7 cellular contexts compared by ENCODE assay signal in the genomic region with DNA sequence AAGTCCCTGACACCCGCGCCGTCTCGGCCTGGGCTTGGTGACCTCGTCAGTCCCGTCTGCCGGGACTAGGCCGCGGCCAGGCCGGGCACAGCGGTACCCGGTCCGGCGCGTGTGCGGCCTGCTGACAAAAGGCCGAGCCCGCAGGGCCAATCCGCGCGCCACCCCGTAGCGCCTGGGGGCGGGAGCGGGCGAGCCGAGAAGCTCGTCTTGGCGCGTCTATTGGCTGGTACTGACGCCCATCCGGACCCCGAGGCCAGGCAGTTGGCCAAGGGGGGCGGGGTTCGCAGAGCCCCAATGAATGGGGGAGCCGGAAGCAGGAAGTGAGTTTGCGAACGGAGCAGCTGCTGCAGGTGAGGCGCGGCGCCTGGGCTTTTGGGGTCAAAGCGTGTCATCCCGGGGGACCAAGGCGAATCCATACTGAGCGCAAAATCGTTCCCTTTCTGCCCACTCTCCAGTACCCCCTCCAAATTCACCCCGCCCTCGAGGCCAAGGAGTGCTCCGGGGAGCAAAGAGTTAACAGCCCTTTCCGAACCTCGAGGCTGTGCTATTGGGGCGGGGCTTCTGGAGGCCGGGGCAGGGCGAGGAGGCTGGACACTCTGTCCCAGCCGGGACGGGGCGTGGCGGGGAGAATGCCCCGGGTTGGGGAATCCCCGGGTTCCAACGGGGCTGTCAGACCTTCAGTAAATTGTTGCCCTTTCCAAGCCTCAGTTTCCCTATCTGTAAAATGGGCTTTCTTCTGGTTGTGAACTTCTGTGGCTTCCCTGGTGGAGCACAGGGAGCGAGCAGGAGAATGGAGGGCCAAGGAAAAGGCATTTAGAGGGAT. TPM values are rescaled to one million over a fixed set of nuclear protein-coding genes. Genes with fewer than 3 reads are reported as not detected.
A peak's percentile ranks its signal among the peaks of the same experiment; 100 is the strongest.
DNase-seq lines count a peak whose midpoint lies in the region; ATAC-seq, FAIRE-seq and TF ChIP-seq lines count a peak whose summit lies in the region.

DPP3 (plus strand) TSS at position 319 of the 823 bp plus-strand sequence. CDS start 1,767 bp downstream, outside the sequence.

- H3K4me3 Mint-ChIP-seq in T-helper 2 cell treated with Interferon-gamma antibody and Interleukin-4, amounts not matched to agents 5 μg/mL and 100 μg/mL, for 36 hours, result peak within 1 kb of the TSS; percentile 88
- peak within 1 kb of the TSS; percentile 95 for H3K4me3 Mint-ChIP-seq in astrocyte (ENCODE audit: unreplicated experiment)

- H3K4me2 ChIP-seq in astrocyte (ENCODE audit: low read length), result peak within 1 kb of the TSS; percentile 91

- H3K36me3 ChIP-seq in astrocyte (ENCODE audit: insufficient read depth, low read length), result no peaks in the 10 kb centered on the region

- peaks cover 11% of the 10 kb centered on the region for H3K4me1 ChIP-seq in astrocyte (ENCODE audit: insufficient read depth, low read length)

- DNase-seq in NCI-H1930 (lab: John Stamatoyannopoulos, UW) (peak; percentile 94), astrocyte (ENCODE audit: low read depth) (peak; percentile 89), hepatic stellate cell (ENCODE audit: low spot score) (peak; percentile 100), renal cortical epithelial cell (ENCODE audit: low read depth) (peak; percentile 85)
- peak; percentile 98 for DNase-seq in T-helper 2 cell treated with Interferon-gamma antibody and Interleukin-4, amounts not matched to agents 5 μg/mL and 100 μg/mL, for 36 hours (ENCODE audit: low spot score)

- H3K27ac Mint-ChIP-seq in T-helper 2 cell treated with Interferon-gamma antibody and Interleukin-4, amounts not matched to agents 5 μg/mL and 100 μg/mL, for 36 hours, result peak within 1 kb of the TSS; percentile 88
- H3K27ac Mint-ChIP-seq in astrocyte (ENCODE audit: unreplicated experiment), result peak within 1 kb of the TSS; percentile 91

- H2AFZ ChIP-seq in astrocyte (ENCODE audit: low read depth, low read length), result peak within 1 kb of the TSS; percentile 84

- peaks cover 21% of the 10 kb centered on the region for H3K79me2 ChIP-seq in astrocyte (ENCODE audit: insufficient read depth, low read length)

- TF ChIP-seq CTCF in astrocyte (IDR thresholded peaks at IDR 0.05; ENCODE audit: insufficient read depth, low read depth, low read length), result no peak

- H3K4me3 ChIP-seq in astrocyte (ENCODE audit: insufficient read depth, low read depth, low read length), result peak within 1 kb of the TSS; percentile 77

- peak within 1 kb of the TSS; percentile 88 for H3K27ac ChIP-seq in astrocyte (ENCODE audit: low read depth, low read length)

- peaks cover 17% of the 10 kb centered on the region for H4K20me1 ChIP-seq in astrocyte (ENCODE audit: insufficient read depth, low read length)

- H3K9ac ChIP-seq in astrocyte (ENCODE audit: low read length), result peak within 1 kb of the TSS; percentile 94

- H3K9me3 ChIP-seq in astrocyte (ENCODE audit: insufficient read depth, low read depth, low read length), result no peaks in the 10 kb centered on the region

- H3K4me1 Mint-ChIP-seq in T-helper 2 cell treated with Interferon-gamma antibody and Interleukin-4, amounts not matched to agents 5 μg/mL and 100 μg/mL, for 36 hours (ENCODE audit: low read depth), result peaks cover 23% of the 10 kb centered on the region
- peaks cover 5% of the 10 kb centered on the region for H3K4me1 Mint-ChIP-seq in astrocyte (ENCODE audit: low read depth, unreplicated experiment)

- H3K36me3 Mint-ChIP-seq in T-helper 2 cell treated with Interferon-gamma antibody and Interleukin-4, amounts not matched to agents 5 μg/mL and 100 μg/mL, for 36 hours (ENCODE audit: low read depth), result peaks cover 4% of the 10 kb centered on the region
- peaks cover 7% of the 10 kb centered on the region for H3K36me3 Mint-ChIP-seq in astrocyte (ENCODE audit: low read depth, unreplicated experiment)

- H3K27me3 ChIP-seq in astrocyte (ENCODE audit: insufficient read depth, low read length), result no peaks in the 10 kb centered on the region

- peak; percentile 89 for ATAC-seq in GM18502 (IDR thresholded peaks at IDR 0.05; ENCODE audit: poor library complexity, unreplicated experiment)
- peak; percentile 88 for ATAC-seq in HG02970 (IDR thresholded peaks at IDR 0.05; ENCODE audit: low FRiP score, unreplicated experiment)

- FAIRE-seq in astrocyte (lab: Jason Lieb, UNC), result no peak

- H3K9me3 Mint-ChIP-seq in T-helper 2 cell treated with Interferon-gamma antibody and Interleukin-4, amounts not matched to agents 5 μg/mL and 100 μg/mL, for 36 hours, result no peaks in the 10 kb centered on the region
- no peaks in the 10 kb centered on the region for H3K9me3 Mint-ChIP-seq in astrocyte (ENCODE audit: unreplicated experiment)

- H3K27me3 Mint-ChIP-seq in T-helper 2 cell treated with Interferon-gamma antibody and Interleukin-4, amounts not matched to agents 5 μg/mL and 100 μg/mL, for 36 hours (ENCODE audit: low read depth), result no peaks in the 10 kb centered on the region
- H3K27me3 Mint-ChIP-seq in astrocyte (ENCODE audit: low read depth, unreplicated experiment), result no peaks in the 10 kb centered on the region

RNA-seq across cellular contexts. Expression of gene DPP3, which starts in this region (rescaled TPM):
- total RNA-seq in astrocyte (57.4 and 60.0 TPM in 2 replicates), renal cortical epithelial cell (73.6 and 95.2 TPM in 2 replicates)

Comparison
In these comparisons a context has a peak if more than half of its experiments do, and no peak if none do; other contexts are left out.
1. Peak in every context shown above with its lines: DNase-seq, ATAC-seq, H3K4me3 ChIP-seq and H3K27ac ChIP-seq.